Comparison of ENCODE assay signal across 23 cellular contexts in the genomic region with DNA sequence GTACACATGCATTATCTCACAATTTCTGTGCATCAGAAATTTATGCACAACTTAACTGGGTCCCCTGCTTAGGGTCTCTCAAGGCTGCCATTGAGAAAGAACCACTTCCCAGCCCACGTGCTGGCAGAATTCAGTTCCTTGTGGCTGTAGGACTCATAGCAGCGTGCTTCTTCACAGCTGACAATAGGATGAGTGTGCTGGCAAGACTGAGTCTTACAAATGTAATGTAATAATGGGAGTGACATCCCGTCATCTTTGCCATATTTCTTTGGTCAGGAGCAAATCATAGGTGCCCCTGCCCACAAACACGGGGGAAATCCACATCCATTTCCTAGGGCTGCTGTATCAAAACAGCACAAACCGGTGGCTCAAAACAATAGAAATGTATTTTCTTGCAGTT.
DNase-seq lines count a peak whose midpoint lies in the region; ATAC-seq and TF ChIP-seq lines count a peak whose summit lies in the region.
"Had no signal": no experiment of that assay in that cellular context is flagged by ENCODE, and none has a peak within 500 bp of the region (broad histone marks: within the 10 kb centered on the region; RNA-seq: fewer than 3 reads in every experiment).

No MANE protein-coding gene starts in this region.

- H3K27me3 ChIP-seq in IMR-90 (ENCODE audit: control insufficient read depth, insufficient read depth, low read length) (no peaks in the 10 kb centered on the region), SU-DHL-6 (ENCODE audit: low read length) (no peaks in the 10 kb centered on the region)
- H3K27me3 ChIP-seq: SJCRH30, upper lobe of left lung had no signal

- no peak overlapping the region for H4K5ac ChIP-seq in IMR-90 (ENCODE audit: low read depth, low read length)

- no peak overlapping the region for H3K4me2 ChIP-seq in IMR-90 (ENCODE audit: low read depth, low read length)
- H3K4me2 ChIP-seq in SU-DHL-6 (ENCODE audit: low read depth, low read length, poor library complexity, severe bottlenecking), result peak overlapping the region; percentile 64
- H3K4me2 ChIP-seq: A549 had no signal

- H3K9me1 ChIP-seq in IMR-90 (ENCODE audit: insufficient read depth, low read length), result 0 out of 2 replicates have a peak, but pooled peaks cover 4% of the 10 kb centered on the region

- 0 out of 2 replicates have a peak, but pooled peaks cover 1% of the 10 kb centered on the region for H3K36me3 ChIP-seq in IMR-90 (ENCODE audit: control insufficient read depth, insufficient read depth, low read length)
- no peaks in the 10 kb centered on the region for H3K36me3 ChIP-seq in SU-DHL-6 (ENCODE audit: low read length)
- H3K36me3 ChIP-seq: SJCRH30 had no signal

- CTCF ChIA-PET in IMR-90 (lab: Yijun Ruan, JAX), result no interaction called here

- H2BK5ac ChIP-seq in IMR-90 (ENCODE audit: low read depth, low read length, poor library complexity, severe bottlenecking), result peak overlapping the region; percentile 20

- peak overlapping the region; percentile 27 for H3K4ac ChIP-seq in IMR-90 (ENCODE audit: low read depth, low read length)

- H3K79me1 ChIP-seq in IMR-90 (ENCODE audit: low read depth in 1 of 2, low read length in 2 of 2), result no peaks in the 10 kb centered on the region

- no peak overlapping the region for H2AK9ac ChIP-seq in IMR-90 (replicated peaks; ENCODE audit: low read depth, low read length, poor library complexity)

- 0 out of 2 replicates have a peak, but pooled peaks cover 8% of the 10 kb centered on the region for H3F3A ChIP-seq in SU-DHL-6 (ENCODE audit: insufficient read depth)

- H3K9me3 ChIP-seq in IMR-90 (ENCODE audit: control insufficient read depth, insufficient read depth, low read length) (no peaks in the 10 kb centered on the region), SU-DHL-6 (ENCODE audit: insufficient read depth, low read length) (no peaks in the 10 kb centered on the region)
- H3K9me3 ChIP-seq: A549, SJCRH30, upper lobe of left lung had no signal

- peak overlapping the region in 1 of 2 experiments; percentile 26; a peak in 2 of 4 replicates for H4K8ac ChIP-seq in IMR-90 (ENCODE audit: low read depth in 2 of 2, low read length in 2 of 2)

- H2AK5ac ChIP-seq in IMR-90 (ENCODE audit: low read depth, low read length), result peak overlapping the region; percentile 13; the same call in 1 of the 2 replicates

- intact Hi-C loops in IMR-90 (cut with micrococcal nuclease), result no loop called here

- H2AFZ ChIP-seq in IMR-90 (replicated peaks; ENCODE audit: low read length, poor library complexity) (peak overlapping the region; percentile 28), SU-DHL-6 (ENCODE audit: low read depth, low read length, severe bottlenecking) (no peak overlapping the region)

- no peaks in the 10 kb centered on the region for H3K9me2 ChIP-seq in SU-DHL-6 (replicated peaks; ENCODE audit: insufficient read depth, low read length)

- no peak for TF ChIP-seq CTCF in AG10803 (conservative IDR thresholded peaks at IDR 0.05; ENCODE audit: low read length)
- no peak for TF ChIP-seq CTCF in IMR-90 (conservative IDR thresholded peaks at IDR 0.05; ENCODE audit: low read depth, low read length)
- no peak for TF ChIP-seq CTCF in SU-DHL-6 (IDR thresholded peaks at IDR 0.05; ENCODE audit: insufficient read depth, low read length, poor library complexity, severe bottlenecking)
- TF ChIP-seq CTCF in foreskin fibroblast (IDR thresholded peaks at IDR 0.05; ENCODE audit: low read depth, low read length), result no peak

- H3K27ac ChIP-seq in IMR-90 (ENCODE audit: insufficient read depth, low read length), result no peak overlapping the region
- H3K27ac ChIP-seq in SU-DHL-6 (ENCODE audit: low read depth, low read length), result peak overlapping the region; percentile 53; the same call in 1 of the 2 replicates
- H3K27ac ChIP-seq: A549, SJCRH30, upper lobe of left lung had no signal

- POLR2A ChIA-PET in IMR-90 (lab: Charles Lee; ENCODE audit: unreplicated experiment), result no interaction called here

- H3K14ac ChIP-seq in IMR-90 (replicated peaks; ENCODE audit: low read depth, low read length), result 0 out of 2 replicates have a peak overlapping the region, but pooled peaks have one; percentile 67

- H3K4me3 ChIP-seq in AG10803 (ENCODE audit: low read length) (no peak overlapping the region), IMR-90 (ENCODE audit: insufficient read depth, low read depth, low read length) (no peak overlapping the region), SU-DHL-6 (ENCODE audit: insufficient read depth, low read length, poor library complexity, severe bottlenecking) (no peak overlapping the region), foreskin fibroblast (ENCODE audit: low read depth in 1 of 2, low read length in 2 of 2) (no peak overlapping the region)
- H3K4me3 ChIP-seq: A549, SJCRH30, upper lobe of left lung had no signal

- no peak overlapping the region for H3K9ac ChIP-seq in IMR-90 (ENCODE audit: low read depth, low read length)
- no peak overlapping the region for H3K9ac ChIP-seq in SU-DHL-6 (ENCODE audit: low read length)

- TF ChIP-seq RAD21 in IMR-90 (IDR thresholded peaks at IDR 0.05; ENCODE audit: low read length), result no peak

- DNase-seq in AG10803 (ENCODE audit: low read depth) (peak; percentile 69), IMR-90 (peak; percentile 66), foreskin fibroblast (peak; percentile 49 to 64), medulla oblongata (ENCODE audit: extremely low spot score) (no peak), ecto neural progenitor cell (ENCODE audit: low spot score) (no peak)
- no peak for DNase-seq in activated CD4-positive, alpha-beta T cell treated with anti-CD3 and anti-CD28 coated beads for 48 hours
- DNase-seq: activated B cell treated with CpG ODN at 0.5 μM for 24 hours; activated CD8-positive, alpha-beta T cell treated with anti-CD3 and anti-CD28 coated beads for 36 hours; activated naive CD4-positive, alpha-beta T cell treated with anti-CD3 and anti-CD28 coated beads, Interleukin-2, amount 10 ng/mL, durations not matched to agents 7 days and 5 days; activated T-cell treated with anti-CD3 and anti-CD28 coated beads, Interleukin-2, amount 50 U/mL, for 4 hours; CD4-positive, CD25-positive, alpha-beta regulatory T cell; natural killer cell; NCI-H1092 treated with DMSO at 0.1 percent for 48 hours; NCI-H69; OCI-M1; SJCRH30; small intestine; stimulated activated CD4-positive, alpha-beta T cell treated with anti-CD3 and anti-CD28 coated beads, Interleukin-2, amount 100 ng/mL, for 48 hours; stimulated activated naive CD8-positive, alpha-beta T cell treated with anti-CD3 and anti-CD28 coated beads, Interleukin-15, amount 100 ng/mL, for 72 hours; upper lobe of left lung had no signal

- H2BK120ac ChIP-seq in IMR-90 (ENCODE audit: low read depth, low read length), result peak overlapping the region; percentile 65

- H2BK15ac ChIP-seq in IMR-90 (ENCODE audit: low read depth, low read length), result peak overlapping the region; percentile 10; the same call in 1 of the 3 replicates

- H3K18ac ChIP-seq in IMR-90 (ENCODE audit: low read depth, low read length), result no peak overlapping the region

- H4K20me1 ChIP-seq in IMR-90 (ENCODE audit: insufficient read depth, low read length), result no peaks in the 10 kb centered on the region
- no peaks in the 10 kb centered on the region for H4K20me1 ChIP-seq in SU-DHL-6 (ENCODE audit: low read depth, low read length)

- no TSS peak for BruUV-seq in IMR-90 (replicated peaks; lab: Mats Ljungman, UMichigan)

- no CpG with 5 or more reads among the region's 5 CpGs for WGBS in IMR-90 (ENCODE audit: extremely low coverage in 2 of 2, insufficient read length in 1 of 2), 2 experiments

- no peak overlapping the region for H3K23ac ChIP-seq in IMR-90 (ENCODE audit: low read depth, low read length)

- in situ Hi-C loops in IMR-90 (cut with MboI; ENCODE audit: low sequenced_read_pairs), result no loop called here

- dilution Hi-C loops in IMR-90 (cut with HindIII; ENCODE audit: low sequenced_read_pairs, unreplicated experiment), result no loop called here

- no peak for TF ChIP-seq POLR2A in IMR-90 (IDR thresholded peaks at IDR 0.05; ENCODE audit: low read depth, low read length)

- no peaks in the 10 kb centered on the region for H3K79me2 ChIP-seq in SU-DHL-6 (ENCODE audit: insufficient read depth, low read length)

- H4K91ac ChIP-seq in IMR-90 (ENCODE audit: insufficient read depth, low read depth, low read length), result no peak overlapping the region

- peaks cover 8% of the 10 kb centered on the region for H3K4me1 ChIP-seq in IMR-90 (ENCODE audit: control insufficient read depth, insufficient read depth, low read length)
- H3K4me1 ChIP-seq: A549, SJCRH30 had no signal

- ATAC-seq in IMR-90 (ENCODE audit: low read depth), result no peak
- ATAC-seq in GM18502 (IDR thresholded peaks at IDR 0.05; ENCODE audit: poor library complexity, unreplicated experiment), result no peak
- ATAC-seq: A549; activated CD8-positive, alpha-beta T cell treated with anti-CD3 and anti-CD28 coated beads for 36 hours; activated T-cell treated with anti-CD3 and anti-CD28 coated beads, Interleukin-2, amount 50 U/mL, for 4 hours; natural killer cell; stimulated activated naive CD8-positive, alpha-beta T cell treated with anti-CD3 and anti-CD28 coated beads, Interleukin-15, amount 100 ng/mL, for 72 hours had no signal

- H3K56ac ChIP-seq in IMR-90 (ENCODE audit: extremely low read depth, insufficient read depth, low read length), result no peak overlapping the region

- H2BK20ac ChIP-seq in IMR-90 (ENCODE audit: low read depth, low read length), result peak overlapping the region; percentile 55

TF ChIP-seq in IMR-90, 13 proteins besides CTCF, POLR2A, EP300 and RAD21:
- TF ChIP-seq RCOR1 (IDR thresholded peaks at IDR 0.05; ENCODE audit: insufficient replicate concordance, low read length) (no peak), FOS (IDR thresholded peaks at IDR 0.05; ENCODE audit: low read depth, low read length) (no peak), NFE2L2 (IDR thresholded peaks at IDR 0.05; ENCODE audit: low read depth, low read length) (no peak), MXI1 (IDR thresholded peaks at IDR 0.05; ENCODE audit: borderline replicate concordance, low read depth, low read length) (no peak), RFX5 (IDR thresholded peaks at IDR 0.05; ENCODE audit: low read depth, low read length) (no peak), CHD1 (IDR thresholded peaks at IDR 0.05; ENCODE audit: low read depth, low read length) (no peak), MAFK (IDR thresholded peaks at IDR 0.05; ENCODE audit: low read depth, low read length) (no peak), CEBPB (IDR thresholded peaks at IDR 0.05; ENCODE audit: low read depth, low read length) (no peak), SMC3 (IDR thresholded peaks at IDR 0.05; ENCODE audit: low read depth, low read length) (no peak)
- TF ChIP-seq, protein P1, sequence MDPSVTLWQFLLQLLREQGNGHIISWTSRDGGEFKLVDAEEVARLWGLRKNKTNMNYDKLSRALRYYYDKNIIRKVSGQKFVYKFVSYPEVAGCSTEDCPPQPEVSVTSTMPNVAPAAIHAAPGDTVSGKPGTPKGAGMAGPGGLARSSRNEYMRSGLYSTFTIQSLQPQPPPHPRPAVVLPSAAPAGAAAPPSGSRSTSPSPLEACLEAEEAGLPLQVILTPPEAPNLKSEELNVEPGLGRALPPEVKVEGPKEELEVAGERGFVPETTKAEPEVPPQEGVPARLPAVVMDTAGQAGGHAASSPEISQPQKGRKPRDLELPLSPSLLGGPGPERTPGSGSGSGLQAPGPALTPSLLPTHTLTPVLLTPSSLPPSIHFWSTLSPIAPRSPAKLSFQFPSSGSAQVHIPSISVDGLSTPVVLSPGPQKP (IDR thresholded peaks at IDR 0.05; ENCODE audit: borderline replicate concordance, low read depth, low read length), result no peak

Comparison
In these comparisons a context has a peak if more than half of its experiments do, and no peak if none do; other contexts are left out.
1. DNase-seq: peak in AG10803 (single experiment), IMR-90 (single experiment) and foreskin fibroblast (2 of 2); none in activated CD4-positive, alpha-beta T cell treated with anti-CD3 and anti-CD28 coated beads for 48 hours (single experiment), medulla oblongata (single experiment) and ecto neural progenitor cell (single experiment).